Comparison of ENCODE assay signal across 7 cellular contexts in the genomic region with DNA sequence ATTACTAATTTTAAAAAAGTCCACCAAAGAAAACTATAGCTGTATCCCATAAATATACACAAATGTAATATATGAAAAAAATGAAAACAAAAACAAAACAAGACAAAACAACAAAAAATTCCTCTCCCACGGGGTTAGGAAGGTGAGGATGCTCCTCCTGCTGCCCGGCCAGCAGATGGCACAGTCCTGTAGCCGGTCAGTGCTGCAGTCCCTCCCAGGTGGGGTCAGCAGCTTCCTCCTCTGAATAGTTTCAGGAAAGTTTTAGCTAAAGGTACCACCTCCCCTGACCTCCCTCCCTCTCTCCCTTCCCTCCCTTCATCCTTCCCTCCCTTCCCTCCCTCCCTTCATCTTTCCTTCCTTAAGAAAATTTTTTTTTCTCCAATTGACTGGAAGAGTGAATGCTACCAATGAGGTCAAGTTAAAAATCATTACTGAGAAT.
DNase-seq lines count a peak whose midpoint lies in the region; TF ChIP-seq lines count a peak whose summit lies in the region.

No MANE protein-coding gene starts in this region.

- no peaks in the 10 kb centered on the region for H3K9me3 ChIP-seq in skeletal muscle satellite cell (replicated peaks; ENCODE audit: low read length)

- H3K4me3 ChIP-seq in fibroblast of mammary gland (ENCODE audit: control insufficient read depth, low read depth, low read length) (no peak overlapping the region), skeletal muscle satellite cell (ENCODE audit: low read length) (no peak overlapping the region)

- peaks cover 23% of the 10 kb centered on the region for H3K36me3 ChIP-seq in skeletal muscle satellite cell (ENCODE audit: insufficient read depth, low read length)

- H3K27me3 ChIP-seq in skeletal muscle satellite cell (ENCODE audit: control insufficient read depth, insufficient read depth, low read length), result no peaks in the 10 kb centered on the region

- H3K9ac ChIP-seq in skeletal muscle satellite cell (ENCODE audit: low read depth, low read length), result peak overlapping the region; percentile 79

- TF ChIP-seq CTCF in GM13976 (IDR thresholded peaks at IDR 0.05; ENCODE audit: borderline replicate concordance, control extremely low read depth, extremely low read depth, insufficient read depth, missing control alignments) (peak; percentile 21), fibroblast of mammary gland (conservative IDR thresholded peaks at IDR 0.05; ENCODE audit: control insufficient read depth, insufficient read depth, low read depth, low read length) (peak; percentile 76)

- peaks cover 58% of the 10 kb centered on the region for H3K4me1 ChIP-seq in skeletal muscle satellite cell (ENCODE audit: control insufficient read depth, insufficient read depth, low read length)

- DNase-seq in GM13976 (ENCODE audit: low spot score) (no peak), RKO (ENCODE audit: low spot score) (peak; percentile 65), fibroblast of mammary gland (ENCODE audit: low read depth) (peak; percentile 52), mucosa of gallbladder (ENCODE audit: low spot score) (no peak), DMS79 treated with DMSO at 0.1 percent for 48 hours (lab: John Stamatoyannopoulos, UW) (no peak)
- DNase-seq in activated CD4-positive, alpha-beta T cell treated with anti-CD3 and anti-CD28 coated beads for 1 hour, result no peak

- peak overlapping the region; percentile 54 for H3K4me2 ChIP-seq in skeletal muscle satellite cell (ENCODE audit: low read length)

- in situ Hi-C loops in GM13976 (cut with MboI; ENCODE audit: low sequenced_read_pairs, unreplicated experiment), result no loop called here

Comparison
In these comparisons a context has a peak if more than half of its experiments do, and no peak if none do; other contexts are left out.
1. DNase-seq: peak in RKO (single experiment) and fibroblast of mammary gland (single experiment); none in GM13976 (single experiment), mucosa of gallbladder (single experiment), DMS79 treated with DMSO at 0.1 percent for 48 hours (single experiment) and activated CD4-positive, alpha-beta T cell treated with anti-CD3 and anti-CD28 coated beads for 1 hour (single experiment).